In the genomic region with DNA sequence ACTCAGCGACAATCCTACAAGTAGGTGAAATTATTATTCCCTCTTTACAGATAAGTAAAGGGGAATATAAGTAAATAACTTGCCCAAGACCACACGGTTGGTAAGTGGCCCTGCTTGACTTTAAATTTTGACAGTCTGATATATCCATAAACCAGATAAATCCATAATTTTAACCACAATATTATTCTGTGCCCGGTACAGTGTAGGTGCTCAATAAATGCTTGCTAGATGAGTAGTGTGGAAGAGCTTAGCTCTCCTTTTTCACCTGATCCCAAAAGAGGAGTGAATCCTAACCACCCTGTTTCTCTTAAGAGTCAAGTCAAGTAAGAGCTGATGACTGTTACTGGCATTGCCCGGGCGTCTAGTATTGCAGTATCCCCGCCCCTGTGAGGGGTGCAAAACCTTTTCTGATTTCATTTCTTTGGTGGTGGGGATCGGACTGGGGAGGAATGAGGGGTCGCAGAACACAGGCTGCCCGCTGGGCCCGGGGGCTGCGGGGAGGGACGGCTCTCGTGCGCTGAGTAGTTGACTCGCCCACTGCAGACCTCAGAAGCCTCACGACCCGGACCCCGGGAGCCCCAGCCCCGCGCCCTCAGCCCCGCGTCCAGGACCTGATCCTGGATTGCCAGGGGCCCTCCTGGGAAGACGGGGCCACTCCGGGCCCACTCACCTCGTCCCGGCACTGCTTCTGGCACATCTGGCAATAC, we compare ENCODE assay signal across 9 cellular contexts. TPM values are rescaled to one million over a fixed set of nuclear protein-coding genes. Genes with fewer than 3 reads are reported as not detected.
DNase-seq lines count a peak whose midpoint lies in the region; ATAC-seq and TF ChIP-seq lines count a peak whose summit lies in the region.
"Had no signal": no experiment of that assay in that cellular context is flagged by ENCODE, and none has a peak within 500 bp of the region (broad histone marks: within the 10 kb centered on the region; RNA-seq: fewer than 3 reads in every experiment).

No MANE protein-coding gene starts in this region.

- no peak overlapping the region for H3K27ac Mint-ChIP-seq in Caco-2 (ENCODE audit: unreplicated experiment)
- H3K27ac Mint-ChIP-seq: activated B cell treated with CpG ODN at 0.5 μM for 24 hours had no signal

- POLR2A ChIA-PET in Caco-2 (lab: Charles Lee): interaction anchor here (0.5 to 2.8 kb wide), 9 partner anchors 13 to 560 kb away, joined by 3 to 45 read pairs (median 4); a partner anchor contains a TSS
- POLR2A ChIA-PET in IMR-90 (lab: Charles Lee; ENCODE audit: unreplicated experiment): interaction anchor here (0.9 to 1.0 kb wide), 2 partner anchors 10 to 11 kb away, joined by 5 to 6 read pairs; no protein-coding TSS in a partner anchor

- dilution Hi-C loops in IMR-90 (cut with HindIII; ENCODE audit: low sequenced_read_pairs, unreplicated experiment): no loop called here

- H4K20me1 ChIP-seq in IMR-90 (ENCODE audit: insufficient read depth, low read length): peaks cover 48% of the 10 kb centered on the region

- H2AK9ac ChIP-seq in IMR-90 (replicated peaks; ENCODE audit: low read depth, low read length, poor library complexity): peak overlapping the region; percentile 95

- H3K79me1 ChIP-seq in IMR-90 (ENCODE audit: low read depth in 1 of 2, low read length in 2 of 2): peaks cover 0 to 45% of the 10 kb centered on the region in 2 experiments; a peak in 2 of 4 replicates

- H3K9ac ChIP-seq in IMR-90 (ENCODE audit: low read depth, low read length) (peak overlapping the region; percentile 95), colonic mucosa (ENCODE audit: low read depth in 2 of 2, low read length in 2 of 2) (peak overlapping the region; percentile 77 to 95)

- no peaks in the 10 kb centered on the region for H3K9me3 ChIP-seq in Caco-2
- H3K9me3 ChIP-seq in IMR-90 (ENCODE audit: control insufficient read depth, insufficient read depth, low read length): no peaks in the 10 kb centered on the region
- no peaks in the 10 kb centered on the region for H3K9me3 ChIP-seq in colonic mucosa
- no peaks in the 10 kb centered on the region for H3K9me3 ChIP-seq in mucosa of descending colon

- peak overlapping the region; percentile 94 for H2AFZ ChIP-seq in IMR-90 (replicated peaks; ENCODE audit: low read length, poor library complexity)

- peak overlapping the region; percentile 98 for H3K4me2 ChIP-seq in IMR-90 (ENCODE audit: low read depth, low read length)

- 0 out of 2 replicates have a peak overlapping the region, but pooled peaks have one; percentile 47 for H2BK120ac ChIP-seq in IMR-90 (ENCODE audit: low read depth, low read length)

- H3K4me3 ChIP-seq in Caco-2 (ENCODE audit: low read depth, low read length) (peak overlapping the region; percentile 100), IMR-90 (ENCODE audit: insufficient read depth, low read depth, low read length) (peak overlapping the region; percentile 84), colonic mucosa (peak overlapping the region; percentile 95), mucosa of descending colon (peak overlapping the region; percentile 87)

- peaks cover 19% of the 10 kb centered on the region for H3K4me1 Mint-ChIP-seq in Caco-2 (ENCODE audit: low read depth, unreplicated experiment)

- H3K4me3 Mint-ChIP-seq in Caco-2 (ENCODE audit: unreplicated experiment): no peak overlapping the region
- H3K4me3 Mint-ChIP-seq: activated B cell treated with CpG ODN at 0.5 μM for 24 hours had no signal

- peaks cover 8% of the 10 kb centered on the region; the same call in 1 of the 2 replicates for H3K4me1 ChIP-seq in Caco-2
- 0 out of 2 replicates have a peak, but pooled peaks cover 1% of the 10 kb centered on the region for H3K4me1 ChIP-seq in IMR-90 (ENCODE audit: control insufficient read depth, insufficient read depth, low read length)
- peaks cover 23% of the 10 kb centered on the region for H3K4me1 ChIP-seq in colonic mucosa
- peaks cover 21% of the 10 kb centered on the region for H3K4me1 ChIP-seq in mucosa of descending colon (ENCODE audit: low read depth)

- peak overlapping the region; percentile 93 for H3K14ac ChIP-seq in IMR-90 (replicated peaks; ENCODE audit: low read depth, low read length)

- H3K27me3 ChIP-seq in Caco-2 (replicated peaks; ENCODE audit: control insufficient read depth, insufficient read depth, low read length) (no peaks in the 10 kb centered on the region), IMR-90 (ENCODE audit: control insufficient read depth, insufficient read depth, low read length) (no peaks in the 10 kb centered on the region), colonic mucosa (no peaks in the 10 kb centered on the region)

- BruUV-seq in Caco-2 (replicated peaks; lab: Mats Ljungman, UMichigan) (TSS peak; percentile 58), IMR-90 (replicated peaks; lab: Mats Ljungman, UMichigan) (TSS peak; percentile 50)

- intact Hi-C loops in Caco-2 (cut with micrococcal nuclease; ENCODE audit: unreplicated experiment): loop anchor here (5.0 kb wide), 1 partner anchor 85 kb away; a partner anchor contains a TSS
- intact Hi-C loops in IMR-90 (cut with micrococcal nuclease): no loop called here
- intact Hi-C loops in colonic mucosa (cut with DNase I): no loop called here
- intact Hi-C loops in mucosa of descending colon (cut with DNase I, micrococcal nuclease): no loop called here

- peak; percentile 16 for ATAC-seq in GM21447 (IDR thresholded peaks at IDR 0.05; ENCODE audit: unreplicated experiment)
- peak; percentile 16 for ATAC-seq in IMR-90 (ENCODE audit: low read depth)
- ATAC-seq in mucosa of descending colon: peak; percentile 24
- ATAC-seq in HG03460 (IDR thresholded peaks at IDR 0.05; ENCODE audit: unreplicated experiment): no peak
- no peak for ATAC-seq in HG02798 (IDR thresholded peaks at IDR 0.05; ENCODE audit: poor library complexity, unreplicated experiment)

- in situ Hi-C loops in IMR-90 (cut with MboI; ENCODE audit: low sequenced_read_pairs): loop anchor here (25.0 kb wide), 1 partner anchor 1050 kb away; no protein-coding TSS in a partner anchor

- peak overlapping the region; percentile 81 for H2BK5ac ChIP-seq in IMR-90 (ENCODE audit: low read depth, low read length, poor library complexity, severe bottlenecking)

- CTCF ChIA-PET in Caco-2 (lab: Charles Lee) (interaction anchor here (0.5 to 1.9 kb wide), 4 partner anchors 31 to 262 kb away, joined by 3 to 19 read pairs (median 8); a partner anchor contains a TSS), IMR-90 (lab: Yijun Ruan, JAX) (interaction anchor here (0.6 kb wide), 1 partner anchor 239 kb away, joined by 3 read pairs; no protein-coding TSS in a partner anchor)

- DNase-seq in Caco-2 (no peak), IMR-90 (peak; percentile 24), colonic mucosa (no peak), mucosa of descending colon (peak in 1 of 3 donors; percentile 25), T1000 (lab: John Stamatoyannopoulos, UW) (no peak)

- peak overlapping the region; percentile 83 for H3K18ac ChIP-seq in IMR-90 (ENCODE audit: low read depth, low read length)

- WGBS in IMR-90 (ENCODE audit: extremely low coverage in 2 of 2, insufficient read length in 1 of 2), 2 experiments: 0% methylated on average over 5 of the region's 26 CpGs; no CpG with 5 or more reads in 1 of the 2 experiments

- H3K4ac ChIP-seq in IMR-90 (ENCODE audit: low read depth, low read length): peak overlapping the region; percentile 93

- no peak overlapping the region for H2AK5ac ChIP-seq in IMR-90 (ENCODE audit: low read depth, low read length)

- no peak for TF ChIP-seq POLR2A in IMR-90 (IDR thresholded peaks at IDR 0.05; ENCODE audit: low read depth, low read length)

- H3K27ac ChIP-seq in IMR-90 (ENCODE audit: insufficient read depth, low read length) (peak overlapping the region; percentile 92), colonic mucosa (peak overlapping the region; percentile 60)

- H3K27me3 Mint-ChIP-seq in Caco-2 (ENCODE audit: insufficient read depth, unreplicated experiment): no peaks in the 10 kb centered on the region
- H3K27me3 Mint-ChIP-seq: activated B cell treated with CpG ODN at 0.5 μM for 24 hours had no signal

- H4K8ac ChIP-seq in IMR-90 (ENCODE audit: low read depth in 2 of 2, low read length in 2 of 2): peak overlapping the region; percentile 88 to 98

- H3K23ac ChIP-seq in IMR-90 (ENCODE audit: low read depth, low read length): peak overlapping the region; percentile 82

- H4K91ac ChIP-seq in IMR-90 (ENCODE audit: insufficient read depth, low read depth, low read length): peak overlapping the region; percentile 54; the same call in 1 of the 2 replicates

- no peak overlapping the region for H2BK20ac ChIP-seq in IMR-90 (ENCODE audit: low read depth, low read length)

- no peak overlapping the region for H2BK15ac ChIP-seq in IMR-90 (ENCODE audit: low read depth, low read length)

- 0 out of 2 replicates have a peak, but pooled peaks cover 5% of the 10 kb centered on the region for H3K9me1 ChIP-seq in IMR-90 (ENCODE audit: insufficient read depth, low read length)

- TF ChIP-seq RAD21 in IMR-90 (IDR thresholded peaks at IDR 0.05; ENCODE audit: low read length): no peak

- peak overlapping the region; percentile 67 for H4K5ac ChIP-seq in IMR-90 (ENCODE audit: low read depth, low read length)

- peaks cover 48% of the 10 kb centered on the region for H3K36me3 Mint-ChIP-seq in Caco-2 (ENCODE audit: insufficient read depth, unreplicated experiment)

- H3K36me3 ChIP-seq in Caco-2 (ENCODE audit: control insufficient read depth, insufficient read depth, low read length) (no peaks in the 10 kb centered on the region), IMR-90 (ENCODE audit: control insufficient read depth, insufficient read depth, low read length) (no peaks in the 10 kb centered on the region; the same call in none of the 2 replicates), colonic mucosa (no peaks in the 10 kb centered on the region), mucosa of descending colon (ENCODE audit: low read depth) (no peaks in the 10 kb centered on the region)

- H3K9me3 Mint-ChIP-seq in Caco-2 (ENCODE audit: unreplicated experiment): no peaks in the 10 kb centered on the region
- H3K9me3 Mint-ChIP-seq: activated B cell treated with CpG ODN at 0.5 μM for 24 hours had no signal

- TF ChIP-seq CTCF in Caco-2 (IDR thresholded peaks at IDR 0.05; ENCODE audit: insufficient read depth in 1 of 2, low read depth in 1 of 2, low read length in 1 of 2, severe bottlenecking in 1 of 2, unreplicated experiment in 1 of 2) (no peak), IMR-90 (conservative IDR thresholded peaks at IDR 0.05; ENCODE audit: low read depth, low read length) (no peak), colonic mucosa (IDR thresholded peaks at IDR 0.05) (no peak), mucosa of descending colon (IDR thresholded peaks at IDR 0.05) (no peak)

- peak overlapping the region; percentile 96 for H3K56ac ChIP-seq in IMR-90 (ENCODE audit: extremely low read depth, insufficient read depth, low read length)

RNA-seq across cellular contexts. Expression of a gene that starts 0.5 kb away (rescaled TPM):
- total RNA-seq in Caco-2 (2022) (27.8 and 27.9 TPM in 2 replicates), IMR-90 (2012; rRNA removed) (3.0 and 6.1 TPM in 2 replicates), colonic mucosa (10 to 100 TPM; 10.9 to 11.6 TPM), mucosa of descending colon (10 to 100 TPM in 1 of 3 donors, 1 to 10 TPM in 2; 8.6 to 10.5 (median 9.1) TPM)
- polyA plus RNA-seq in IMR-90 (2012; rRNA removed): 4.2 and 6.4 TPM in 2 replicates
- 0.41 and 0.61 TPM in 2 replicates for polyA plus RNA-seq in IMR-90 (2012; cell fraction: cytosol; rRNA removed)
- polyA plus RNA-seq in IMR-90 (2012; cell fraction: nucleus; rRNA removed; ENCODE audit: low replicate concordance): 1.6 and 8.8 TPM in 2 replicates

RNA-seq across cellular contexts. Expression of a gene that starts 0.7 kb away (rescaled TPM):
- total RNA-seq in Caco-2 (2022) (568 and 613 TPM in 2 replicates), IMR-90 (2012; rRNA removed) (343 and 367 TPM in 2 replicates), colonic mucosa (100 to 1,000 TPM; 444 to 610 TPM), mucosa of descending colon (100 to 1,000 TPM; 323 to 533 (median 462) TPM)
- 357 and 382 TPM in 2 replicates for polyA plus RNA-seq in IMR-90 (2012; rRNA removed)
- 102 and 204 TPM in 2 replicates for polyA plus RNA-seq in IMR-90 (2012; cell fraction: cytosol; rRNA removed)
- polyA plus RNA-seq in IMR-90 (2012; cell fraction: nucleus; rRNA removed; ENCODE audit: low replicate concordance): 118 and 283 TPM in 2 replicates

RNA-seq across cellular contexts. Expression of a gene that starts 31.0 kb away (rescaled TPM):
- total RNA-seq in Caco-2 (2022): 28.9 and 30.6 TPM in 2 replicates
- total RNA-seq in IMR-90 (2012; rRNA removed): 1.4 TPM in 2 replicates
- polyA plus RNA-seq in IMR-90 (2012; rRNA removed): 2.2 and 2.3 TPM in 2 replicates
- polyA plus RNA-seq in IMR-90 (2012; cell fraction: cytosol; rRNA removed): 1.4 and 1.6 TPM in 2 replicates
- 1.4 and 2.0 TPM in 2 replicates for polyA plus RNA-seq in IMR-90 (2012; cell fraction: nucleus; rRNA removed; ENCODE audit: low replicate concordance)
- 1 to 10 TPM; 4.4 to 6.3 TPM for total RNA-seq in colonic mucosa
- total RNA-seq in mucosa of descending colon: 10 to 100 TPM in 1 of 3 donors, 1 to 10 TPM in 2; 5.5 to 17.2 (median 6.0) TPM

Comparison
In these comparisons a context has a peak if more than half of its experiments do, and no peak if none do; other contexts are left out.
1. ATAC-seq: peak in GM21447 (single experiment), IMR-90 (single experiment) and mucosa of descending colon (single experiment); none in HG03460 (single experiment) and HG02798 (single experiment).
2. Peak in every context shown above with its lines, with median percentiles within 50 percentile points of each other: H3K4me3 ChIP-seq.